Comparison of ENCODE assay signal across 8 cellular contexts in the genomic region with DNA sequence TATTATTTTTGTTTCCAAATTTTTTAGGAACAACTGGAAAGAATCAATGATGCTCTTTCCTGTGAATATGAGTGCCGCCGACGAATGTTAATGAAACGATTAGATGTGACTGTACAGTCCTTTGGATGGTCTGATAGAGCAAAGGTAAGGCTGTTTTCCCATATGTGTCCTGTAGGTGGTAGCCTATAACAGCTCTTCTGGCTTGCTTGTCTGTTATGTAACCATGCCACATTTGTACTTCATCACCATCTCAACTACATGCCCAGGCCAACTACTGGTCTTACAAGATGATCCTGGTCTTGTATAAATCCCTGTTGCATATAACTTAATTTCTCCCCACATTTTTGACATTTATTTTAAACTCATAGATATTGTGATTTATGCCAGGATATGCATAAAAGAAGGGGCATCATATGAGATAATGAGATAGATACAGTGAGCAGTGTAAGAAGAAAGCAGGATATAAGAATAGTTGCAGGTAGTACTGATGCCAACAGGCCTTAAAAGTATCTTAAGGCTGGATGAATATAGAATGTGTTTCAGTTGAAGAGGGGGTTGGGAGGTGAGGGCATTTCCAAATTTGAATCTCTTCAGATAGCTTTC. TPM values are rescaled to one million over a fixed set of nuclear protein-coding genes. Genes with fewer than 3 reads are reported as not detected.
DNase-seq lines count a peak whose midpoint lies in the region; ATAC-seq and TF ChIP-seq lines count a peak whose summit lies in the region.

No MANE protein-coding gene starts in this region.

- no peaks in the 10 kb centered on the region for H3K36me3 ChIP-seq in parathyroid adenoma (ENCODE audit: control insufficient read depth, insufficient read depth, low read length)

- no peaks in the 10 kb centered on the region for H3K27me3 ChIP-seq in parathyroid adenoma (ENCODE audit: control insufficient read depth, insufficient read depth, low read length)

- H3K79me2 ChIP-seq in parathyroid adenoma = no peaks in the 10 kb centered on the region

- H3K4me1 Mint-ChIP-seq in activated CD4-positive, alpha-beta T cell treated with anti-CD3 and anti-CD28 coated beads, Interleukin-2, amount 10 ng/mL, durations not matched to agents 7 days and 5 days = peaks cover 13% of the 10 kb centered on the region

- H3K27ac Mint-ChIP-seq in activated CD4-positive, alpha-beta T cell treated with anti-CD3 and anti-CD28 coated beads, Interleukin-2, amount 10 ng/mL, durations not matched to agents 7 days and 5 days = peak overlapping the region; percentile 74

- H3K4me1 ChIP-seq in parathyroid adenoma = no peaks in the 10 kb centered on the region

- POLR2A ChIA-PET in activated CD4-positive, alpha-beta T cell treated with anti-CD3 and anti-CD28 coated beads, Interleukin-2, amount 10 ng/mL, durations not matched to agents 7 days and 5 days (lab: Charles Lee) = no interaction called here

- H3K4me2 ChIP-seq in parathyroid adenoma (ENCODE audit: low read length) = no peak overlapping the region

- peak; percentile 42 for DNase-seq in DMS114 treated with DMSO at 0.1 percent for 48 hours (lab: John Stamatoyannopoulos, UW; ENCODE audit: unreplicated experiment)
- peak; percentile 10 for DNase-seq in NCI-H2196 (lab: John Stamatoyannopoulos, UW; ENCODE audit: unreplicated experiment)
- DNase-seq in activated CD4-positive, alpha-beta T cell treated with anti-CD3 and anti-CD28 coated beads, Interleukin-2, amount 10 ng/mL, durations not matched to agents 7 days and 5 days = peak; percentile 57
- DNase-seq in foreskin fibroblast = peak; percentile 29 to 67
- no peak for DNase-seq in NK-92 treated with Interleukin-12 subunit alpha and Interleukin-12 subunit beta, amount 100 ng/mL, for 24 hours (lab: John Stamatoyannopoulos, UW)

- H3K27ac ChIP-seq in parathyroid adenoma = no peak overlapping the region

- ATAC-seq in GM18909 (IDR thresholded peaks at IDR 0.05; ENCODE audit: poor library complexity, unreplicated experiment) (peak; percentile 93), HG03066 (IDR thresholded peaks at IDR 0.05; ENCODE audit: low read depth, unreplicated experiment) (peak; percentile 98)

- no peak overlapping the region for H3K9ac ChIP-seq in parathyroid adenoma

- H3K36me3 Mint-ChIP-seq in activated CD4-positive, alpha-beta T cell treated with anti-CD3 and anti-CD28 coated beads, Interleukin-2, amount 10 ng/mL, durations not matched to agents 7 days and 5 days (ENCODE audit: low read depth) = peaks cover 26% of the 10 kb centered on the region

- H3K4me3 ChIP-seq in foreskin fibroblast (ENCODE audit: low read depth in 1 of 2, low read length in 2 of 2) (no peak overlapping the region), parathyroid adenoma (ENCODE audit: low read depth, low read length) (no peak overlapping the region)

- H3K9me3 ChIP-seq in parathyroid adenoma (ENCODE audit: control insufficient read depth, low read length) = no peaks in the 10 kb centered on the region

- H3K4me3 Mint-ChIP-seq in activated CD4-positive, alpha-beta T cell treated with anti-CD3 and anti-CD28 coated beads, Interleukin-2, amount 10 ng/mL, durations not matched to agents 7 days and 5 days = no peak overlapping the region

- H3K9me3 Mint-ChIP-seq in activated CD4-positive, alpha-beta T cell treated with anti-CD3 and anti-CD28 coated beads, Interleukin-2, amount 10 ng/mL, durations not matched to agents 7 days and 5 days = no peaks in the 10 kb centered on the region

- H2AFZ ChIP-seq in parathyroid adenoma = no peak overlapping the region

- CTCF ChIA-PET in activated CD4-positive, alpha-beta T cell treated with anti-CD3 and anti-CD28 coated beads, Interleukin-2, amount 10 ng/mL, durations not matched to agents 7 days and 5 days (lab: Charles Lee) = interaction anchor here (0.6 to 2.3 kb wide), 10 partner anchors 19 to 1579 kb away, joined by 3 to 19 read pairs (median 4); a partner anchor contains a TSS

- peak; percentile 71 for TF ChIP-seq CTCF in foreskin fibroblast (IDR thresholded peaks at IDR 0.05; ENCODE audit: low read depth, low read length)
- TF ChIP-seq CTCF in parathyroid adenoma (IDR thresholded peaks at IDR 0.05) = peak; percentile 36

- H3K27me3 Mint-ChIP-seq in activated CD4-positive, alpha-beta T cell treated with anti-CD3 and anti-CD28 coated beads, Interleukin-2, amount 10 ng/mL, durations not matched to agents 7 days and 5 days = no peaks in the 10 kb centered on the region

RNA-seq across cellular contexts. Expression of a gene that starts 20.3 kb away (rescaled TPM):
- 10 to 100 TPM; 34.7 to 42.9 TPM for total RNA-seq in activated CD4-positive, alpha-beta T cell treated with anti-CD3 and anti-CD28 coated beads, Interleukin-2, amount 10 ng/mL, durations not matched to agents 7 days and 5 days
